Comparison of ENCODE assay signal across 26 cellular contexts in the genomic region with DNA sequence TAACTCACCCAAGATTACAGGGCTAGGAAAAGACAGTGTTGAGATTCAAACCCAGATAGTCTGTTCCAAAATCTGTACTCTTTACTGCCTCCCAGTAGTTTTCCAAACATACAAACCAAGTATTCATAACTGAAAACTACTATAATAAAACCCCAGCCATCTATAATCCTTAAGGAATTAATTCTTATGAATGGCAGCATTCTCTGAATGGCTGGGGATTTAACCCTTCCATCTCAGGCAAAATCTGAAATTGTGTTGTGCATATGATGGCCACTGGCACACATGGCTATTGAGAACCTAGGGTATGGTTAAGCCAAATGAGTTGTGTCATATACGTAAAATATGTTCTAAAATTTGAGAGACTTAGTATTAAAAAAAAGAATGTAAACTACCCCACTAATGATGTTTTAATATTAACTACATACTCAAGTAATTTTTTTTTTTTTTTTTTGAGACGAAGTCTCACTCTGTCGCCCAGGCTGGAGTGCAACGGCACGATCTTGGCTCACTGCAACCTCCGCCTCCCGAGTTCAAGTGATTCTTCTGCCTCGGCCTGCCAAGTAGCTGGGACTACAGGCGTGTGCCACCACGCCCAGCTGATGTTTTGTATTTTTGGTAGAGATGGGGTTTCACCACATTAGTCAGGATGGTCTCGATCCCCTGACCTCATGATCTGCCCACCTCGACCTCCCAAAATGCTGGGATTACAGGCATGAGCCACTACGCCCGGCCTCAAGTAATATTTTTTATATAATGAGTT.
"Had no signal": no experiment of that assay in that cellular context is flagged by ENCODE, and none has a peak within 500 bp of the region (broad histone marks: within the 10 kb centered on the region; RNA-seq: fewer than 3 reads in every experiment).

No MANE protein-coding gene starts in this region.

- H3K4me3 ChIP-seq: dorsolateral prefrontal cortex, lower lobe of right lung, ovary, psoas muscle, right lobe of liver, smooth muscle cell, testis, tibial nerve, upper lobe of left lung, uterus had no signal

- H3K4me3 Mint-ChIP-seq: immature natural killer cell; naive thymus-derived CD8-positive, alpha-beta T cell; nephron progenitor cell; stimulated activated memory B cell treated with anti-CD40 and anti-IgM and Interleukin-4, amounts not matched to agents 10 μg/mL and 1 μg/mL and 100 μg/mL, for 72 hours had no signal

- H3K4me1 ChIP-seq: uterus had no signal

- H3K27me3 Mint-ChIP-seq: stimulated activated memory B cell treated with anti-CD40 and anti-IgM and Interleukin-4, amounts not matched to agents 10 μg/mL and 1 μg/mL and 100 μg/mL, for 72 hours had no signal

- H3K36me3 ChIP-seq: lower lobe of right lung, ovary, right lobe of liver, tibial nerve, upper lobe of left lung, uterus had no signal

- H3K4me1 Mint-ChIP-seq: nephron progenitor cell; stimulated activated memory B cell treated with anti-CD40 and anti-IgM and Interleukin-4, amounts not matched to agents 10 μg/mL and 1 μg/mL and 100 μg/mL, for 72 hours had no signal

- H3K27ac ChIP-seq: dorsolateral prefrontal cortex, epithelial cell of prostate, lower lobe of right lung, ovary, psoas muscle, right lobe of liver, testis, tibial nerve, upper lobe of left lung, uterus had no signal

- H3K27me3 ChIP-seq: dorsolateral prefrontal cortex, ovary, right lobe of liver, testis, tibial nerve, upper lobe of left lung, uterus had no signal

- H3K9me3 Mint-ChIP-seq: immature natural killer cell; naive thymus-derived CD8-positive, alpha-beta T cell; nephron progenitor cell; stimulated activated memory B cell treated with anti-CD40 and anti-IgM and Interleukin-4, amounts not matched to agents 10 μg/mL and 1 μg/mL and 100 μg/mL, for 72 hours had no signal

- H3K36me3 Mint-ChIP-seq: immature natural killer cell; naive thymus-derived CD8-positive, alpha-beta T cell; stimulated activated memory B cell treated with anti-CD40 and anti-IgM and Interleukin-4, amounts not matched to agents 10 μg/mL and 1 μg/mL and 100 μg/mL, for 72 hours had no signal

- H3K9me3 ChIP-seq: lower lobe of right lung, ovary, psoas muscle, right lobe of liver, testis, tibial nerve, upper lobe of left lung, uterus had no signal

- DNase-seq: dorsolateral prefrontal cortex; effector CD4-positive, alpha-beta T cell; hypothalamus; immature natural killer cell; islet precursor cell; kidney glomerular epithelial cell; left colon; left ventricle myocardium superior; lower lobe of right lung; naive thymus-derived CD8-positive, alpha-beta T cell; nephron progenitor cell; nucleus accumbens; ovary; posterior cingulate gyrus; psoas muscle; right lobe of liver; stimulated activated CD4-positive, alpha-beta T cell treated with anti-CD3 and anti-CD28 coated beads, Interleukin-4, amount 100 ng/mL, for 4 hours; stimulated activated naive CD8-positive, alpha-beta T cell treated with anti-CD3 and anti-CD28 coated beads, Interleukin-15, Interleukin-2, amounts not matched to agents 100 U/mL and 50 U/mL, for 24 hours; substantia nigra; testis; upper lobe of left lung; uterus had no signal

- H3K27ac Mint-ChIP-seq: immature natural killer cell; naive thymus-derived CD8-positive, alpha-beta T cell; nephron progenitor cell; stimulated activated memory B cell treated with anti-CD40 and anti-IgM and Interleukin-4, amounts not matched to agents 10 μg/mL and 1 μg/mL and 100 μg/mL, for 72 hours had no signal
